Comparison of ENCODE assay signal across 11 cellular contexts in the genomic region with DNA sequence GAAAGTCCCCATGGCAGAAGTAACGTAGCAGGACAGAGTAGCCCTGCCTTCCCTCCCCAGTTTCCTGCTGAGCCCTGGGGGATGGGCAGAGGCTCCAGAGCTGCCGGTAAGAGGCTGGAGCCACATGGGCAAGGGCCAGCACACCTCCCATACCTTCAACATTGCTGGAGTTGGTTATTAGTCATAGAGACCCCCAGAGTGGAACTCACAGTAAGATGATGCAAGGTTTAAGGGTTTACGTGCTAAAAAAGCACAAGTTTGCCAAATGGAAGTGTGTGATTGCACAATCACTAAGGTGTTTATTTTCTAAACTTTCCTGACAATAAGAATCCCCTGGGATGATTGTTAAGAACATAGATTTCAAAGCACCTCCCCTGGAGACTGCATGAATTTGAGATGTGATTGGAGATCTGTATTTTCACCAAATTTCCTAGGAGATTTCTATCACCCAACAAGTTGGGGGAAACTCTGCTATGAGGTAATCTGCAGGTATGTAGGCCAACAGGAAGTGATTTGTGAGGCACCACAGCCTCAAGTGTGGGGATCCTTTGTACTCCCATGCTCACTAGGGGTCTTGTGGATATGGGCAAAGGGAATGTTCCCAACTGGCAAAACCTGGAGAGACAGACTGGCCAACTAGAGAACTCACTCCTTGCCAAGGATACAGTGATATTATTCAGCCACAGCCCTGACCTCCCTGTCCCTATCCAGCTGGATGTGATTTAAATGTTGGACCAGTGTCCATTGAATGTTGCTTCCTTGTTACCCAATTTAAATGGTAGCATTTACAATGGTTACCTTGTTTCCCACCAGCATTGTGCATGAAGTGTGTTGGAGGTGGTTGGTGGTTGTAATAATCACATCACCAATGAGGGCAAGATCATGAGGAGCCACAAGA. TPM values are rescaled to one million over a fixed set of nuclear protein-coding genes. Genes with fewer than 3 reads are reported as not detected.
DNase-seq lines count a peak whose midpoint lies in the region; ATAC-seq and TF ChIP-seq lines count a peak whose summit lies in the region.
"Had no signal": no experiment of that assay in that cellular context is flagged by ENCODE, and none has a peak within 500 bp of the region (broad histone marks: within the 10 kb centered on the region; RNA-seq: fewer than 3 reads in every experiment).

No MANE protein-coding gene starts in this region.

- no peaks in the 10 kb centered on the region for H3K36me3 ChIP-seq in CD4-positive, alpha-beta memory T cell (ENCODE audit: insufficient read depth, low read length)
- H3K36me3 ChIP-seq in esophagus muscularis mucosa: no peaks in the 10 kb centered on the region
- H3K36me3 ChIP-seq in osteoblast (ENCODE audit: insufficient read depth, low read length): no peaks in the 10 kb centered on the region
- H3K36me3 ChIP-seq: WERI-Rb-1 had no signal

- H3K27ac ChIP-seq in CD4-positive, alpha-beta memory T cell (ENCODE audit: low read depth, low read length): no peak overlapping the region
- H3K27ac ChIP-seq in RWPE1: peak overlapping the region; percentile 35; the same call in 1 of the 2 replicates
- H3K27ac ChIP-seq in esophagus muscularis mucosa (replicated peaks in 1 of 4): peak overlapping the region in 3 of 4 donors; percentile 13 to 68 (median 54)
- no peak overlapping the region for H3K27ac ChIP-seq in osteoblast (ENCODE audit: low read depth, low read length)
- H3K27ac ChIP-seq: WERI-Rb-1 had no signal

- no peaks in the 10 kb centered on the region for H3K9me3 ChIP-seq in CD4-positive, alpha-beta memory T cell (ENCODE audit: control insufficient read depth in 1 of 2, low read length in 2 of 2)
- H3K9me3 ChIP-seq in esophagus muscularis mucosa (no peaks in the 10 kb centered on the region), osteoblast (ENCODE audit: low read depth, low read length) (no peaks in the 10 kb centered on the region)

- H3K4me1 Mint-ChIP-seq in CD4-positive, alpha-beta memory T cell: peaks cover 20 to 32% (median 23%) of the 10 kb centered on the region in 4 donors

- H3K27me3 ChIP-seq in CD4-positive, alpha-beta memory T cell (ENCODE audit: insufficient read depth, low read length): no peaks in the 10 kb centered on the region
- H3K27me3 ChIP-seq in esophagus muscularis mucosa (no peaks in the 10 kb centered on the region), osteoblast (ENCODE audit: insufficient read depth, low read length) (no peaks in the 10 kb centered on the region)

- H3K4me2 ChIP-seq in osteoblast (ENCODE audit: insufficient read depth, low read length): no peak overlapping the region

- H3K27ac Mint-ChIP-seq in CD4-positive, alpha-beta memory T cell: peak overlapping the region in 5 of 7 donors; percentile 22 to 77 (median 42)

- TF ChIP-seq EP300 in esophagus muscularis mucosa (IDR thresholded peaks at IDR 0.05): no peak

- TF ChIP-seq CTCF in RWPE1 (conservative IDR thresholded peaks at IDR 0.05; ENCODE audit: low read depth) (no peak), esophagus muscularis mucosa (IDR thresholded peaks at IDR 0.05) (no peak), osteoblast (IDR thresholded peaks at IDR 0.05; ENCODE audit: extremely low read depth, low read depth, low read length) (no peak)

- H3K27me3 Mint-ChIP-seq in CD4-positive, alpha-beta memory T cell: no peaks in the 10 kb centered on the region

- no peak for TF ChIP-seq POLR2A in esophagus muscularis mucosa (IDR thresholded peaks at IDR 0.05; ENCODE audit: low read depth)

- CTCF ChIA-PET in CD4-positive, alpha-beta memory T cell (lab: Charles Lee; ENCODE audit: partially characterized antibody): interaction anchor here (1.0 kb wide), 1 partner anchor 10 kb away, joined by 3 read pairs; no protein-coding TSS in a partner anchor
- CTCF ChIA-PET in RWPE1 (lab: Yijun Ruan, JAX): no interaction called here

- peaks cover 0 to 2% (median 0%) of the 10 kb centered on the region in 8 donors for H3K9me3 Mint-ChIP-seq in CD4-positive, alpha-beta memory T cell

- ATAC-seq in GM21786 (IDR thresholded peaks at IDR 0.05; ENCODE audit: unreplicated experiment) (no peak), Right ventricle myocardium superior (ENCODE audit: poor library complexity) (no peak)

- DNase-seq in CD4-positive, alpha-beta memory T cell: peak in 3 of 5 donors; percentile 6 to 10 (median 9)
- DNase-seq in RWPE1 (ENCODE audit: low spot score) (no peak), esophagus muscularis mucosa (ENCODE audit: extremely low spot score) (no peak), osteoblast (ENCODE audit: insufficient read length, low spot score, missing footprints) (peak; percentile 25), Right ventricle myocardium superior (no peak), AG08396 (ENCODE audit: low spot score) (no peak), T1000 (lab: John Stamatoyannopoulos, UW) (no peak)
- DNase-seq: aorta, small intestine, WERI-Rb-1 had no signal

- H4K20me1 ChIP-seq in osteoblast (ENCODE audit: insufficient read depth, low read length): no peaks in the 10 kb centered on the region

- H3K36me3 Mint-ChIP-seq in CD4-positive, alpha-beta memory T cell: no peaks in the 10 kb centered on the region

- H2AFZ ChIP-seq in osteoblast (ENCODE audit: low read length): no peak overlapping the region

- H3K4me3 ChIP-seq in CD4-positive, alpha-beta memory T cell (ENCODE audit: low read length in 2 of 2): no peak overlapping the region
- H3K4me3 ChIP-seq in esophagus muscularis mucosa (no peak overlapping the region), osteoblast (ENCODE audit: insufficient read depth, low read length) (no peak overlapping the region)

- POLR2A ChIA-PET in CD4-positive, alpha-beta memory T cell (lab: Charles Lee; ENCODE audit: partially characterized antibody): no interaction called here
- POLR2A ChIA-PET in RWPE1 (lab: Yijun Ruan, JAX; ENCODE audit: low non-redundant PET): no interaction called here

- H3K4me3 Mint-ChIP-seq in CD4-positive, alpha-beta memory T cell: peak overlapping the region in 6 of 8 donors; percentile 17 to 59 (median 47)

- H3K4me1 ChIP-seq in CD4-positive, alpha-beta memory T cell (ENCODE audit: insufficient read depth, low read length): peaks cover 23% of the 10 kb centered on the region
- H3K4me1 ChIP-seq in esophagus muscularis mucosa (peaks cover 31 to 51% (median 48%) of the 10 kb centered on the region in 4 donors), osteoblast (ENCODE audit: insufficient read depth, low read length) (peaks cover 47% of the 10 kb centered on the region)

- no peaks in the 10 kb centered on the region for H3K79me2 ChIP-seq in osteoblast (ENCODE audit: insufficient read depth, low read length)

- 73% methylated on average over 3 of the region's 3 CpGs for WGBS in esophagus muscularis mucosa

- intact Hi-C loops in CD4-positive, alpha-beta memory T cell (cut with micrococcal nuclease): no loop called here
- intact Hi-C loops in esophagus muscularis mucosa (cut with DNase I) (no loop called here), Right ventricle myocardium superior (cut with DNase I) (no loop called here)

RNA-seq across cellular contexts. Expression of a gene that starts 37.1 kb away (rescaled TPM):
- 10 to 100 TPM; 10.3 to 13.9 TPM for total RNA-seq in CD4-positive, alpha-beta memory T cell
- 10 to 100 TPM in 1 of 2 donors, 1 to 10 TPM in 1; 5.0 to 12.5 TPM for polyA plus RNA-seq in CD4-positive, alpha-beta memory T cell
- 10 to 100 TPM; 27.0 to 92.6 (median 48.1) TPM for total RNA-seq in esophagus muscularis mucosa
- 38.0 and 53.9 TPM in 2 replicates for total RNA-seq in osteoblast
- total RNA-seq in Right ventricle myocardium superior: 16.0 TPM

Comparison
In these comparisons a context has a peak if more than half of its experiments do, and no peak if none do; other contexts are left out.
1. DNase-seq: peak in CD4-positive, alpha-beta memory T cell (3 of 5) and osteoblast (single experiment); none in RWPE1 (single experiment), esophagus muscularis mucosa (single experiment), Right ventricle myocardium superior (single experiment), AG08396 (single experiment) and T1000 (single experiment).
2. H3K27ac ChIP-seq: peak in RWPE1 (single experiment) and esophagus muscularis mucosa (3 of 4); none in CD4-positive, alpha-beta memory T cell (single experiment) and osteoblast (single experiment).